Comparison of ENCODE assay signal across 20 cellular contexts in genomic region chr1:11839727-11840705, GRCh38. TPM values are rescaled to one million over a fixed set of nuclear protein-coding genes. Genes with fewer than 3 reads are reported as not detected.
DNase-seq lines count a peak whose midpoint lies in the region; ATAC-seq and TF ChIP-seq lines count a peak whose summit lies in the region.
"Had no signal": no experiment of that assay in that cellular context is flagged by ENCODE, and none has a peak within 500 bp of the region (broad histone marks: within the 10 kb centered on the region; RNA-seq: fewer than 3 reads in every experiment).

No MANE protein-coding gene starts in this region.

- peaks cover 5% of the 10 kb centered on the region for H3K4me1 Mint-ChIP-seq in CD4-positive, alpha-beta T cell (ENCODE audit: low read depth)

- H3K36me3 ChIP-seq in DOHH2 (ENCODE audit: control insufficient read depth, low read length): peaks cover 90% of the 10 kb centered on the region

- no peaks in the 10 kb centered on the region for H4K20me1 ChIP-seq in DOHH2 (ENCODE audit: control insufficient read depth, insufficient read depth, low read depth, low read length)

- H3K27me3 Mint-ChIP-seq in CD4-positive, alpha-beta T cell: no peaks in the 10 kb centered on the region

- ATAC-seq in right cardiac atrium (peak in 1 of 2 donors; percentile 3), GM18909 (IDR thresholded peaks at IDR 0.05; ENCODE audit: poor library complexity, unreplicated experiment) (no peak), HG03439 (IDR thresholded peaks at IDR 0.05; ENCODE audit: unreplicated experiment) (no peak), HG02588 (IDR thresholded peaks at IDR 0.05; ENCODE audit: unreplicated experiment) (no peak)
- ATAC-seq in CD4-positive, alpha-beta T cell (ENCODE audit: poor library complexity): no peak
- ATAC-seq: K562 had no signal

- intact Hi-C loops in right cardiac atrium (cut with DNase I) (loop anchor here in 3 of 4 donors (2.0 to 10.0 kb wide), 5 partner anchors 52 to 185 kb away; no protein-coding TSS in a partner anchor), posterior vena cava (cut with DNase I) (loop anchor here (5.0 to 10.0 kb wide), 3 partner anchors 52 to 135 kb away; no protein-coding TSS in a partner anchor)
- intact Hi-C loops in CD4-positive, alpha-beta T cell (cut with DNase I, micrococcal nuclease): loop anchor here (2.0 to 5.0 kb wide), 5 partner anchors 67 to 392 kb away; partner anchors contain the start of genes MFN2 (in 1 of the 2) and VPS13D (in 1 of the 2)

- no peak overlapping the region for H3K27ac Mint-ChIP-seq in CD4-positive, alpha-beta T cell

- no peaks in the 10 kb centered on the region for H3K9me3 Mint-ChIP-seq in CD4-positive, alpha-beta T cell

- H3K27me3 ChIP-seq in DOHH2 (ENCODE audit: control insufficient read depth, low read length) (no peaks in the 10 kb centered on the region), right cardiac atrium (ENCODE audit: control insufficient read depth, insufficient read depth) (no peaks in the 10 kb centered on the region)
- no peaks in the 10 kb centered on the region for H3K27me3 ChIP-seq in CD4-positive, alpha-beta T cell (ENCODE audit: control insufficient read depth, insufficient read depth, low read length)
- H3K27me3 ChIP-seq: Peyer's patch had no signal

- POLR2A ChIA-PET in RWPE1 (lab: Yijun Ruan, JAX; ENCODE audit: low non-redundant PET): no interaction called here
- POLR2A ChIA-PET in CD4-positive, alpha-beta T cell (lab: Charles Lee): interaction anchor here (5.3 kb wide), 1 partner anchor 68 kb away, joined by 35 read pairs; no protein-coding TSS in a partner anchor

- no peaks in the 10 kb centered on the region for H3K9me3 ChIP-seq in DOHH2 (ENCODE audit: control insufficient read depth, insufficient read depth, low read length)
- H3K9me3 ChIP-seq in right cardiac atrium (ENCODE audit: control insufficient read depth, low read length): no peaks in the 10 kb centered on the region
- H3K9me3 ChIP-seq in CD4-positive, alpha-beta T cell (ENCODE audit: control insufficient read depth, low read length): no peaks in the 10 kb centered on the region
- H3K9me3 ChIP-seq: Peyer's patch had no signal

- no peak for TF ChIP-seq CTCF in DOHH2 (IDR thresholded peaks at IDR 0.05; ENCODE audit: low read depth, low read length, poor library complexity, severe bottlenecking)
- no peak for TF ChIP-seq CTCF in RWPE1 (conservative IDR thresholded peaks at IDR 0.05; ENCODE audit: low read depth)
- no peak for TF ChIP-seq CTCF in CD4-positive, alpha-beta T cell (IDR thresholded peaks at IDR 0.05)

- H3K4me3 Mint-ChIP-seq in CD4-positive, alpha-beta T cell: no peak overlapping the region

- 63% methylated on average over 20 of the region's 20 CpGs for WGBS in right cardiac atrium

- H3K79me2 ChIP-seq in DOHH2 (ENCODE audit: control insufficient read depth, low read length): no peaks in the 10 kb centered on the region

- DNase-seq in RWPE1 (ENCODE audit: low spot score): no peak
- DNase-seq in right cardiac atrium: peak; percentile 38 to 73 (median 73)
- DNase-seq in posterior vena cava (ENCODE audit: low spot score): peak; percentile 79
- DNase-seq in CD4-positive, alpha-beta T cell: no peak
- DNase-seq: ACHN, NCI-H1092 treated with DMSO at 0.1 percent for 48 hours, NCI-H1436 treated with DMSO at 0.1 percent for 48 hours, NCI-H1930, NCI-H2227 treated with DMSO at 0.1 percent for 48 hours, NCI-H510A, NCI-H774, Peyer's patch had no signal

- H3K4me1 ChIP-seq in DOHH2 (ENCODE audit: control insufficient read depth, low read length) (peaks cover 59% of the 10 kb centered on the region), right cardiac atrium (ENCODE audit: control insufficient read depth, insufficient read depth, low read length) (no peaks in the 10 kb centered on the region)

- no peaks in the 10 kb centered on the region for H3K9me2 ChIP-seq in DOHH2 (replicated peaks; ENCODE audit: control insufficient read depth, low read length)

- H3K36me3 Mint-ChIP-seq in CD4-positive, alpha-beta T cell (ENCODE audit: low read depth): peaks cover 73% of the 10 kb centered on the region

- peak overlapping the region; percentile 91; the same call in 1 of the 2 replicates for H3K4me2 ChIP-seq in DOHH2 (ENCODE audit: low read length)

- CTCF ChIA-PET in RWPE1 (lab: Yijun Ruan, JAX): interaction anchor here (0.5 to 1.2 kb wide), 4 partner anchors 8 to 128 kb away, joined by 3 to 7 read pairs (median 3); partner anchors contain the start of gene NPPA
- CTCF ChIA-PET in CD4-positive, alpha-beta T cell (lab: Charles Lee): no interaction called here

- H3F3A ChIP-seq in DOHH2 (ENCODE audit: control insufficient read depth, insufficient read depth): peaks cover 11% of the 10 kb centered on the region

- H3K27ac ChIP-seq in DOHH2 (ENCODE audit: low read depth, low read length) (peak overlapping the region; percentile 88; the same call in 1 of the 2 replicates), RWPE1 (0 out of 2 replicates have a peak overlapping the region, but pooled peaks have one; percentile 6), right cardiac atrium (ENCODE audit: low read length) (peak overlapping the region; percentile 85)
- H3K27ac ChIP-seq in CD4-positive, alpha-beta T cell (ENCODE audit: low read depth, low read length): no peak overlapping the region
- H3K27ac ChIP-seq: C4-2B, Peyer's patch had no signal

- H3K4me3 ChIP-seq in DOHH2 (ENCODE audit: low read length) (no peak overlapping the region), right cardiac atrium (ENCODE audit: low read length) (no peak overlapping the region)
- H3K4me3 ChIP-seq: K562, Peyer's patch had no signal

RNA-seq across cellular contexts. Expression of gene NPPA, which starts 7.6 kb away (rescaled TPM):
- over 10,000 TPM; 26,185 to 59,291 (median 38,228) TPM for total RNA-seq in right cardiac atrium
- 45,715 TPM for polyA plus RNA-seq in right cardiac atrium
- total RNA-seq in posterior vena cava: 1 to 10 TPM in 1 of 2 donors, not detected in 1; 3.8 TPM
- not detected for total RNA-seq in CD4-positive, alpha-beta T cell
- total RNA-seq: K562, OCI-LY7, Peyer's patch, SK-MEL-5 had no signal
- polyA plus RNA-seq: K562 had no signal

RNA-seq across cellular contexts. Expression of gene NPPB, which starts 18.7 kb away (rescaled TPM):
- total RNA-seq in right cardiac atrium (1,000 to 10,000 TPM in 1 of 4 donors, 100 to 1,000 TPM in 1, 10 to 100 TPM in 2; 37.1 to 2,245 (median 160) TPM), posterior vena cava (not detected)
- 1,679 TPM for polyA plus RNA-seq in right cardiac atrium
- total RNA-seq in CD4-positive, alpha-beta T cell: not detected
- total RNA-seq: K562, OCI-LY7, Peyer's patch, SK-MEL-5 had no signal
- polyA plus RNA-seq: K562 had no signal

RNA-seq across cellular contexts. Expression of gene CLCN6, which starts 34.0 kb away (rescaled TPM):
- total RNA-seq in right cardiac atrium: 10 to 100 TPM; 30.4 to 54.9 (median 36.8) TPM
- 16.2 TPM for polyA plus RNA-seq in right cardiac atrium
- total RNA-seq in posterior vena cava: 10 to 100 TPM; 16.8 to 16.9 TPM
- total RNA-seq in CD4-positive, alpha-beta T cell: 10 to 100 TPM; 10.9 to 11.2 TPM

RNA-seq across cellular contexts. Expression of gene MTHFR, which starts 34.3 kb away (rescaled TPM):
- 10 to 100 TPM; 46.6 to 75.2 (median 58.9) TPM for total RNA-seq in right cardiac atrium
- 36.7 TPM for polyA plus RNA-seq in right cardiac atrium
- 10 to 100 TPM; 31.0 to 31.7 TPM for total RNA-seq in posterior vena cava
- total RNA-seq in CD4-positive, alpha-beta T cell: 10 to 100 TPM; 30.8 to 31.3 TPM

Comparison
In these comparisons a context has a peak if more than half of its experiments do, and no peak if none do; other contexts are left out.
1. DNase-seq: peak in right cardiac atrium (3 of 3) and posterior vena cava (single experiment); none in RWPE1 (single experiment) and CD4-positive, alpha-beta T cell (0 of 10).
2. RNA of gene NPPA, which starts 7.6 kb away (total RNA-seq): 26,185 to 59,291 TPM in right cardiac atrium; 3.8 TPM in posterior vena cava and not detected in CD4-positive, alpha-beta T cell; every median in the first group is over 1,000 times any median in the second.
3. RNA of gene NPPB, which starts 18.7 kb away (total RNA-seq): 37.1 to 2,245 TPM in right cardiac atrium; not detected in posterior vena cava and not detected in CD4-positive, alpha-beta T cell; every median in the first group is over 10 times any median in the second.